Comparison of ENCODE assay signal across 8 cellular contexts in genomic region chr4:1356181-1356998, GRCh38. TPM values are rescaled to one million over a fixed set of nuclear protein-coding genes. Genes with fewer than 3 reads are reported as not detected.
A peak's percentile ranks its signal among the peaks of the same experiment; 100 is the strongest.
DNase-seq lines count a peak whose midpoint lies in the region; ATAC-seq, FAIRE-seq and TF ChIP-seq lines count a peak whose summit lies in the region.

No MANE protein-coding gene starts in this region.

- no peak for TF ChIP-seq POLR2A in Peyer's patch (IDR thresholded peaks at IDR 0.05)
- no peak for TF ChIP-seq POLR2A in spleen (IDR thresholded peaks at IDR 0.05)

- H3K9ac ChIP-seq in astrocyte (ENCODE audit: low read length), result no peak overlapping the region

- H3K4me2 ChIP-seq in astrocyte (ENCODE audit: low read length) (no peak overlapping the region), hepatocyte (no peak overlapping the region)

- ATAC-seq in GM18502 (IDR thresholded peaks at IDR 0.05; ENCODE audit: poor library complexity, unreplicated experiment), result no peak

- peaks cover 0 to 61% (median 0%) of the 10 kb centered on the region in 3 donors for H3K36me3 ChIP-seq in Peyer's patch
- no peaks in the 10 kb centered on the region for H3K36me3 ChIP-seq in astrocyte (ENCODE audit: insufficient read depth, low read length)
- H3K36me3 ChIP-seq in hepatocyte (replicated peaks; ENCODE audit: insufficient read depth, low read depth), result no peaks in the 10 kb centered on the region
- H3K36me3 ChIP-seq in spleen, result peaks cover 0 to 96% (median 47%) of the 10 kb centered on the region in 6 donors

- peaks cover 13% of the 10 kb centered on the region for H3K36me3 Mint-ChIP-seq in astrocyte (ENCODE audit: low read depth, unreplicated experiment)

- no peak overlapping the region for H3K4me3 ChIP-seq in GM12875 (ENCODE audit: low read depth, low read length)
- H3K4me3 ChIP-seq in Peyer's patch, result no peak overlapping the region
- H3K4me3 ChIP-seq in astrocyte (ENCODE audit: insufficient read depth, low read depth, low read length), result no peak overlapping the region
- no peak overlapping the region for H3K4me3 ChIP-seq in hepatocyte
- no peak overlapping the region for H3K4me3 ChIP-seq in spleen

- no peaks in the 10 kb centered on the region for H3K79me2 ChIP-seq in astrocyte (ENCODE audit: insufficient read depth, low read length)
- peaks cover 4% of the 10 kb centered on the region for H3K79me2 ChIP-seq in hepatocyte

- H3K27me3 ChIP-seq in Peyer's patch, result no peaks in the 10 kb centered on the region
- no peaks in the 10 kb centered on the region for H3K27me3 ChIP-seq in astrocyte (ENCODE audit: insufficient read depth, low read length)
- H3K27me3 ChIP-seq in hepatocyte, result no peaks in the 10 kb centered on the region
- H3K27me3 ChIP-seq in spleen (replicated peaks in 1 of 7), result no peaks in the 10 kb centered on the region

- H2AFZ ChIP-seq in astrocyte (ENCODE audit: low read depth, low read length) (no peak overlapping the region), hepatocyte (no peak overlapping the region)

- intact Hi-C loops in spleen (cut with DNase I; ENCODE audit: low total_unique reads), result loop anchor here (5.0 kb wide), 1 partner anchor 271 kb away; no protein-coding TSS in a partner anchor

- H3K27ac Mint-ChIP-seq in astrocyte (ENCODE audit: unreplicated experiment), result no peak overlapping the region

- no peaks in the 10 kb centered on the region for H3K9me2 ChIP-seq in hepatocyte (replicated peaks; ENCODE audit: insufficient read depth)

- H3K4me1 Mint-ChIP-seq in astrocyte (ENCODE audit: low read depth, unreplicated experiment), result peaks cover 3% of the 10 kb centered on the region

- H3K27ac ChIP-seq in Peyer's patch, result no peak overlapping the region
- H3K27ac ChIP-seq in astrocyte (ENCODE audit: low read depth, low read length), result no peak overlapping the region
- H3K27ac ChIP-seq in hepatocyte, result no peak overlapping the region
- no peak overlapping the region for H3K27ac ChIP-seq in spleen

- H4K20me1 ChIP-seq in astrocyte (ENCODE audit: insufficient read depth, low read length) (peaks cover 13% of the 10 kb centered on the region), hepatocyte (ENCODE audit: insufficient read depth, poor library complexity, severe bottlenecking) (no peaks in the 10 kb centered on the region)

- H3K9me3 Mint-ChIP-seq in astrocyte (ENCODE audit: unreplicated experiment), result no peaks in the 10 kb centered on the region

- peak; percentile 69 for TF ChIP-seq CTCF in GM12875 (IDR thresholded peaks at IDR 0.05; ENCODE audit: borderline replicate concordance, insufficient read depth, low read depth, low read length)
- peak; percentile 47 to 78 (median 64) for TF ChIP-seq CTCF in Peyer's patch (IDR thresholded peaks at IDR 0.05)
- peak; percentile 74 for TF ChIP-seq CTCF in astrocyte (IDR thresholded peaks at IDR 0.05; ENCODE audit: insufficient read depth, low read depth, low read length)
- TF ChIP-seq CTCF in hepatocyte (IDR thresholded peaks at IDR 0.05; ENCODE audit: poor library complexity), result peak; percentile 76
- peak; percentile 27 to 90 (median 82) for TF ChIP-seq CTCF in spleen (IDR thresholded peaks at IDR 0.05 in 8 of 11, conservative IDR thresholded peaks at IDR 0.05 in 3 of 11)

- H3K4me1 ChIP-seq in Peyer's patch (no peaks in the 10 kb centered on the region), astrocyte (ENCODE audit: insufficient read depth, low read length) (peaks cover 4% of the 10 kb centered on the region), hepatocyte (ENCODE audit: insufficient read depth) (no peaks in the 10 kb centered on the region), spleen (peaks cover 4 to 30% (median 12%) of the 10 kb centered on the region in 6 donors)

- H3K4me3 Mint-ChIP-seq in astrocyte (ENCODE audit: unreplicated experiment), result no peak overlapping the region

- H3K27me3 Mint-ChIP-seq in astrocyte (ENCODE audit: low read depth, unreplicated experiment), result no peaks in the 10 kb centered on the region

- DNase-seq in AG08396 (ENCODE audit: low spot score), result peak; percentile 84
- DNase-seq in Peyer's patch, result peak; percentile 64 to 82 (median 68)
- peak; percentile 12 for DNase-seq in astrocyte (ENCODE audit: low read depth)
- peak; percentile 76 for DNase-seq in hepatocyte (ENCODE audit: low spot score)
- DNase-seq in spleen, result peak; percentile 88
- DNase-seq in foreskin melanocyte, result no peak

- FAIRE-seq in astrocyte (lab: Jason Lieb, UNC), result no peak

- H3K9me3 ChIP-seq in Peyer's patch (no peaks in the 10 kb centered on the region), astrocyte (ENCODE audit: insufficient read depth, low read depth, low read length) (no peaks in the 10 kb centered on the region), hepatocyte (ENCODE audit: low read depth) (no peaks in the 10 kb centered on the region), spleen (no peaks in the 10 kb centered on the region)

- 64% methylated on average over 28 of the region's 28 CpGs for WGBS in hepatocyte (ENCODE audit: low lambda C conversion rate, missing lambda C conversion rate)
- 47 to 67% (median 56%) methylated on average over 21 to 28 of the region's 28 CpGs for WGBS in spleen, 5 donors

RNA-seq across cellular contexts. Expression of gene UVSSA, which starts 9.4 kb away (rescaled TPM):
- 100 to 1,000 TPM in 1 of 4 donors, 10 to 100 TPM in 3; 42.2 to 118 (median 77.7) TPM for total RNA-seq in Peyer's patch
- 14.2 and 14.8 TPM in 2 replicates for total RNA-seq in astrocyte
- total RNA-seq in hepatocyte, result 5.3 and 11.0 TPM in 2 replicates
- 10.6 and 12.3 TPM in 2 replicates for polyA plus RNA-seq in hepatocyte
- 10 to 100 TPM; 23.9 to 54.0 (median 37.1) TPM for total RNA-seq in spleen
- polyA plus RNA-seq in spleen, result 10 to 100 TPM in 2 of 3 donors, 1 to 10 TPM in 1; 3.0 to 15.5 (median 10.3) TPM

RNA-seq across cellular contexts. Expression of gene NKX1-1, which starts 49.9 kb away (rescaled TPM):
- total RNA-seq in Peyer's patch (not detected), astrocyte (not detected in 2 replicates), hepatocyte (not detected in 2 replicates), spleen (not detected)
- polyA plus RNA-seq in hepatocyte (not detected in 2 replicates), spleen (not detected)
